ENCODE assay signal across 23 cellular contexts in the genomic region with DNA sequence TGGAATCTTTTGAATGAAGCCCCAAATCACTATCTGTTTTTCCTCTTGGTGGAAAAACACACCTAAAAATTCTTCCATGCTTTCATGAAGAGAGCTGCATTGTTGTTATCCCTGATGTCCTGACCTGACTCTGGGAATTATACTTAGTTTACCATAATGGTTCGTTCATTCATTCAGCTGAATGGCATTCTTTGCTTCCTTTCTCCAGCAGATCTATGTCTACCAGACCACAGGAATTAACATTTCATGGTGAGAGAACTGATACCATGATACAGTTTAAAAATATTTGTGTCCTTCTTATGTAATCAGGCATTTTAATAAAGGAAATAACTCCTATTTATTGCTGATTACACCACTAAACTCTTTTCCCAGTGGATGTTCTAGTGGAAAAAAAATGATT.
"Had no signal": no experiment of that assay in that cellular context is flagged by ENCODE, and none has a peak within 500 bp of the region (broad histone marks: within the 10 kb centered on the region; RNA-seq: fewer than 3 reads in every experiment).

No MANE protein-coding gene starts in this region.

- ATAC-seq: activated CD8-positive, alpha-beta memory T cell treated with anti-CD3 and anti-CD28 coated beads, Interleukin-2, amount 10 ng/mL, durations not matched to agents 7 days and 5 days; body of pancreas; PC-3; SK-N-SH treated with all-trans-retinoic acid at 6 μM for 48 hours; WTC11 had no signal

- H3K4me3 ChIP-seq: body of pancreas, SJSA1 had no signal

- DNase-seq: activated CD4-positive, alpha-beta T cell treated with anti-CD3 and anti-CD28 coated beads for 48 hours; activated CD4-positive, alpha-beta T cell treated with anti-CD3 and anti-CD28 coated beads, Interleukin-2, amount 50 U/mL, for 48 hours; activated CD4-positive, CD25-positive, alpha-beta regulatory T cell treated with anti-CD3 and anti-CD28 coated beads, Interleukin-2, amount 50 U/mL, for 72 hours; activated CD8-positive, alpha-beta memory T cell treated with anti-CD3 and anti-CD28 coated beads, Interleukin-2, amount 10 ng/mL, durations not matched to agents 7 days and 5 days; activated effector memory CD4-positive, alpha-beta T cell treated with Interleukin-2 at 50 U/mL for 16 hours; activated naive CD4-positive, alpha-beta T cell; activated T-cell treated with anti-CD3 and anti-CD28 coated beads, Interleukin-2, amount 50 U/mL, for 24 hours; amniotic stem cell; body of pancreas; central memory CD4-positive, alpha-beta T cell; KG1; NCI-H1092; NCI-H1417; NCI-H1930; NCI-H2171; NCI-H345; NCI-H510A; NCI-H526 treated with DMSO at 0.1 percent for 48 hours; PC-3; SHP77 had no signal
